8 cellular contexts compared by ENCODE assay signal in the genomic region with DNA sequence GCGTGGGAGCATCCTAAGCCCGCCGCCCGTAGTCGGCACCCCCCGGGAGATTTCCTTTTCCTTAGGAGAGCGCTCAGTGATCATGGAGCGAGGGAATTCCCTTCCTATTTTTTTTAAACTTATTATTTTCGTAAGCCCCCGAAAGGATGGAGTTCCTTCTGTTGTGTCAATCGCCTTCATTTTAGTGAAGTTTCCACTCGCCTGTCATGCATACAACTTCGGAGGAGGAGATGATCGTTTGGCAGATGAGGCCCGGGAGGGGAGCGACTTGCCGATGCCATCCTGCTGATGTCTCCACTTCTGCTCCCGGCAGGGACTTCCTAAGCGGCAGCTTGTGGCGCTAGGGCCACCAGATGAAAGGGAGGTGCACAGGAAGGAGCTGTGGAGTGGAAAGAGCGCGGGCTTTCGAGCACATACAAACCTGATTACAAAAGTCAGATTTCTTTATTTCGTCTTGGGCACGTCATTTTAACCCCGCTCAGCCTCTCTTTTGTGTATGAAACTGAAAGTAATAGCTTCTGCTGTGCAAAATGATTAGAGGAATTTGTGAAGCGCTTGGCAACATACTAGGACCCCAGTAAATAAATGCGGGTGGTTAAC. TPM values are rescaled to one million over a fixed set of nuclear protein-coding genes. Genes with fewer than 3 reads are reported as not detected.
DNase-seq lines count a peak whose midpoint lies in the region; ATAC-seq lines count a peak whose summit lies in the region.

A gene with protein sequence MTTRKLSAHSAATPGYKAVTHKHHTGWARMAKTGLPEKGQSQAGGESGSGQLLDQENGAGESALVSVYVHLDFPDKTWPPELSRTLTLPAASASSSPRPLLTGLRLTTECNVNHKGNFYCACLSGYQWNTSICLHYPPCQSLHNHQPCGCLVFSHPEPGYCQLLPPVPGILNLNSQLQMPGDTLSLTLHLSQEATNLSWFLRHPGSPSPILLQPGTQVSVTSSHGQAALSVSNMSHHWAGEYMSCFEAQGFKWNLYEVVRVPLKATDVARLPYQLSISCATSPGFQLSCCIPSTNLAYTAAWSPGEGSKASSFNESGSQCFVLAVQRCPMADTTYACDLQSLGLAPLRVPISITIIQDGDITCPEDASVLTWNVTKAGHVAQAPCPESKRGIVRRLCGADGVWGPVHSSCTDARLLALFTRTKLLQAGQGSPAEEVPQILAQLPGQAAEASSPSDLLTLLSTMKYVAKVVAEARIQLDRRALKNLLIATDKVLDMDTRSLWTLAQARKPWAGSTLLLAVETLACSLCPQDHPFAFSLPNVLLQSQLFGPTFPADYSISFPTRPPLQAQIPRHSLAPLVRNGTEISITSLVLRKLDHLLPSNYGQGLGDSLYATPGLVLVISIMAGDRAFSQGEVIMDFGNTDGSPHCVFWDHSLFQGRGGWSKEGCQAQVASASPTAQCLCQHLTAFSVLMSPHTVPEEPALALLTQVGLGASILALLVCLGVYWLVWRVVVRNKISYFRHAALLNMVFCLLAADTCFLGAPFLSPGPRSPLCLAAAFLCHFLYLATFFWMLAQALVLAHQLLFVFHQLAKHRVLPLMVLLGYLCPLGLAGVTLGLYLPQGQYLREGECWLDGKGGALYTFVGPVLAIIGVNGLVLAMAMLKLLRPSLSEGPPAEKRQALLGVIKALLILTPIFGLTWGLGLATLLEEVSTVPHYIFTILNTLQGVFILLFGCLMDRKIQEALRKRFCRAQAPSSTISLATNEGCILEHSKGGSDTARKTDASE (minus strand): TSS at position 336 of the 600 bp plus-strand sequence. CDS start 555 bp downstream, outside the sequence.

- peaks cover 24% of the 10 kb centered on the region for H3K4me1 Mint-ChIP-seq in T-helper 1 cell treated with Interleukin-12 subunit alpha and Interleukin-12 subunit beta and Interleukin-4 antibody, amounts not matched to agents 30 μg/mL and 1 μg/mL, for 36 hours (ENCODE audit: low read depth)

- peak; percentile 75 for DNase-seq in NAMALWA (ENCODE audit: low spot score)
- DNase-seq in hepatic stellate cell (ENCODE audit: low spot score) = peak; percentile 31
- DNase-seq in retina = peak; percentile 82
- no peak for DNase-seq in mesenteric fat pad (ENCODE audit: low spot score)

- H3K4me3 Mint-ChIP-seq in T-helper 1 cell treated with Interleukin-12 subunit alpha and Interleukin-12 subunit beta and Interleukin-4 antibody, amounts not matched to agents 30 μg/mL and 1 μg/mL, for 36 hours = peak within 1 kb of the TSS; percentile 98

- H3K4me3 ChIP-seq in GM08714 (ENCODE audit: low read length) = peak within 1 kb of the TSS; percentile 96

- no peaks in the 10 kb centered on the region for H3K27me3 Mint-ChIP-seq in T-helper 1 cell treated with Interleukin-12 subunit alpha and Interleukin-12 subunit beta and Interleukin-4 antibody, amounts not matched to agents 30 μg/mL and 1 μg/mL, for 36 hours (ENCODE audit: low read depth)

- H3K27ac Mint-ChIP-seq in T-helper 1 cell treated with Interleukin-12 subunit alpha and Interleukin-12 subunit beta and Interleukin-4 antibody, amounts not matched to agents 30 μg/mL and 1 μg/mL, for 36 hours = peak within 1 kb of the TSS; percentile 97

- peak within 1 kb of the TSS; percentile 91 for H3K27ac ChIP-seq in angular gyrus (ENCODE audit: low read depth, low read length)

- peaks cover 10% of the 10 kb centered on the region for H3K36me3 Mint-ChIP-seq in T-helper 1 cell treated with Interleukin-12 subunit alpha and Interleukin-12 subunit beta and Interleukin-4 antibody, amounts not matched to agents 30 μg/mL and 1 μg/mL, for 36 hours (ENCODE audit: low read depth)

- no peak for ATAC-seq in HG02610 (IDR thresholded peaks at IDR 0.05; ENCODE audit: unreplicated experiment)

- H3K9me3 Mint-ChIP-seq in T-helper 1 cell treated with Interleukin-12 subunit alpha and Interleukin-12 subunit beta and Interleukin-4 antibody, amounts not matched to agents 30 μg/mL and 1 μg/mL, for 36 hours = no peaks in the 10 kb centered on the region

RNA-seq across cellular contexts. Expression of the gene that starts here (rescaled TPM):
- total RNA-seq in mesenteric fat pad = 0.19 TPM
